In genomic region chr1:31476891-31477846, GRCh38 we compare ENCODE assay signal across 9 cellular contexts.
DNase-seq lines count a peak whose midpoint lies in the region; ATAC-seq and TF ChIP-seq lines count a peak whose summit lies in the region.
"Had no signal": no experiment of that assay in that cellular context is flagged by ENCODE, and none has a peak within 500 bp of the region (broad histone marks: within the 10 kb centered on the region; RNA-seq: fewer than 3 reads in every experiment).

No MANE protein-coding gene starts in this region.

- no peak overlapping the region for H3K27ac Mint-ChIP-seq in stimulated activated effector memory CD8-positive, alpha-beta T cell treated with anti-CD3 and anti-CD28 coated beads, Interleukin-12 subunit alpha, Interleukin-12 subunit beta, amount 100 ng/mL, for 72 hours
- H3K27ac Mint-ChIP-seq in neural progenitor cell: no peak overlapping the region
- H3K27ac Mint-ChIP-seq: activated naive CD4-positive, alpha-beta T cell treated with anti-CD3 and anti-CD28 coated beads, Interleukin-2, amount 50 U/mL, for 24 hours had no signal

- H3K4me3 Mint-ChIP-seq in stimulated activated effector memory CD8-positive, alpha-beta T cell treated with anti-CD3 and anti-CD28 coated beads, Interleukin-12 subunit alpha, Interleukin-12 subunit beta, amount 100 ng/mL, for 72 hours: no peak overlapping the region
- no peak overlapping the region for H3K4me3 Mint-ChIP-seq in neural progenitor cell
- H3K4me3 Mint-ChIP-seq: activated naive CD4-positive, alpha-beta T cell treated with anti-CD3 and anti-CD28 coated beads, Interleukin-2, amount 50 U/mL, for 24 hours had no signal

- H3K9me3 Mint-ChIP-seq in stimulated activated effector memory CD8-positive, alpha-beta T cell treated with anti-CD3 and anti-CD28 coated beads, Interleukin-12 subunit alpha, Interleukin-12 subunit beta, amount 100 ng/mL, for 72 hours: peaks cover 3% of the 10 kb centered on the region
- H3K9me3 Mint-ChIP-seq in neural progenitor cell: peaks cover 10% of the 10 kb centered on the region

- H3K4me3 ChIP-seq in neural progenitor cell: no peak overlapping the region

- H3K79me2 ChIP-seq in neural progenitor cell (ENCODE audit: low read depth): no peaks in the 10 kb centered on the region

- no peaks in the 10 kb centered on the region for H3K9me3 ChIP-seq in neural progenitor cell (ENCODE audit: low read depth)

- H2AFZ ChIP-seq in neural progenitor cell (replicated peaks): no peak overlapping the region

- no peaks in the 10 kb centered on the region for H3K4me1 ChIP-seq in neural progenitor cell

- peaks cover 5% of the 10 kb centered on the region for H3K27me3 Mint-ChIP-seq in neural progenitor cell (ENCODE audit: insufficient read depth, low read depth)

- no peaks in the 10 kb centered on the region for H3K36me3 ChIP-seq in neural progenitor cell

- no peaks in the 10 kb centered on the region for H3K36me3 Mint-ChIP-seq in stimulated activated effector memory CD8-positive, alpha-beta T cell treated with anti-CD3 and anti-CD28 coated beads, Interleukin-12 subunit alpha, Interleukin-12 subunit beta, amount 100 ng/mL, for 72 hours
- H3K36me3 Mint-ChIP-seq in neural progenitor cell: peaks cover 2% of the 10 kb centered on the region

- H4K20me1 ChIP-seq in neural progenitor cell (ENCODE audit: low read depth): no peaks in the 10 kb centered on the region

- ATAC-seq in GM18498 (IDR thresholded peaks at IDR 0.05; ENCODE audit: unreplicated experiment) (peak; percentile 71), HG02938 (IDR thresholded peaks at IDR 0.05; ENCODE audit: unreplicated experiment) (peak; percentile 52)
- ATAC-seq in stimulated activated effector memory CD8-positive, alpha-beta T cell treated with anti-CD3 and anti-CD28 coated beads, Interleukin-12 subunit alpha, Interleukin-12 subunit beta, amount 100 ng/mL, for 72 hours: no peak

- no peak for TF ChIP-seq CTCF in neural progenitor cell (IDR thresholded peaks at IDR 0.05)

- DNase-seq in NCI-H526 (lab: John Stamatoyannopoulos, UW) (peak; percentile 37 to 48), left kidney (ENCODE audit: low read depth, low spot score) (peak; percentile 44), OCI-M2 (lab: John Stamatoyannopoulos, UW; ENCODE audit: unreplicated experiment) (no peak), neural progenitor cell (ENCODE audit: low spot score) (no peak)
- DNase-seq in stimulated activated effector memory CD8-positive, alpha-beta T cell treated with anti-CD3 and anti-CD28 coated beads, Interleukin-12 subunit alpha, Interleukin-12 subunit beta, amount 100 ng/mL, for 72 hours (ENCODE audit: low spot score in 2 of 2): no peak
- DNase-seq in activated naive CD4-positive, alpha-beta T cell treated with Interleukin-2 at 50 U/mL for 16 hours: no peak

- H3K9ac ChIP-seq in neural progenitor cell: no peak overlapping the region

- no peaks in the 10 kb centered on the region for H3K27me3 ChIP-seq in neural progenitor cell

- H3F3A ChIP-seq in neural progenitor cell (ENCODE audit: low read depth): no peaks in the 10 kb centered on the region

- no peaks in the 10 kb centered on the region for H3K4me1 Mint-ChIP-seq in stimulated activated effector memory CD8-positive, alpha-beta T cell treated with anti-CD3 and anti-CD28 coated beads, Interleukin-12 subunit alpha, Interleukin-12 subunit beta, amount 100 ng/mL, for 72 hours
- peaks cover 4% of the 10 kb centered on the region for H3K4me1 Mint-ChIP-seq in neural progenitor cell
- H3K4me1 Mint-ChIP-seq: activated naive CD4-positive, alpha-beta T cell treated with anti-CD3 and anti-CD28 coated beads, Interleukin-2, amount 50 U/mL, for 24 hours had no signal

- no peak overlapping the region for H3K4me2 ChIP-seq in neural progenitor cell

- no peak overlapping the region for H3K27ac ChIP-seq in neural progenitor cell

Comparison
In these comparisons a context has a peak if more than half of its experiments do, and no peak if none do; other contexts are left out.
1. DNase-seq: peak in NCI-H526 (2 of 2) and left kidney (single experiment); none in stimulated activated effector memory CD8-positive, alpha-beta T cell treated with anti-CD3 and anti-CD28 coated beads, Interleukin-12 subunit alpha, Interleukin-12 subunit beta, amount 100 ng/mL, for 72 hours (0 of 2), OCI-M2 (single experiment), neural progenitor cell (single experiment) and activated naive CD4-positive, alpha-beta T cell treated with Interleukin-2 at 50 U/mL for 16 hours (single experiment).